ENCODE assay signal across 24 cellular contexts in genomic region chr6:7193122-7193521, GRCh38.
"Had no signal": no experiment of that assay in that cellular context is flagged by ENCODE, and none has a peak within 500 bp of the region (broad histone marks: within the 10 kb centered on the region; RNA-seq: fewer than 3 reads in every experiment).

No MANE protein-coding gene starts in this region.

- H3K27me3 ChIP-seq: breast epithelium had no signal

- H3K36me3 ChIP-seq: breast epithelium had no signal

- H3K27ac ChIP-seq: breast epithelium, KMS-11, PC-9 had no signal

- H3K4me3 ChIP-seq: breast epithelium, PC-9 had no signal

- H3K9me3 Mint-ChIP-seq: activated naive CD8-positive, alpha-beta T cell treated with anti-CD3 and anti-CD28 coated beads, Interleukin-2, amount 10 ng/mL, durations not matched to agents 7 days and 5 days; IgD-negative memory B cell; T-helper 1 cell treated with Interleukin-12 subunit alpha and Interleukin-12 subunit beta and Interleukin-4 antibody, amounts not matched to agents 30 μg/mL and 1 μg/mL, for 36 hours; WTC11 had no signal

- DNase-seq: activated CD4-positive, alpha-beta T cell treated with anti-CD3 and anti-CD28 coated beads for 48 hours; activated CD4-positive, alpha-beta T cell treated with anti-CD3 and anti-CD28 coated beads, Interleukin-2, amount 50 U/mL, for 4 hours; activated CD4-positive, CD25-positive, alpha-beta regulatory T cell treated with anti-CD3 and anti-CD28 coated beads, Interleukin-2, amount 50 U/mL, for 72 hours; activated CD8-positive, alpha-beta memory T cell treated with anti-CD3 and anti-CD28 coated beads, Interleukin-2, amount 50 U/mL, for 48 hours; activated CD8-positive, alpha-beta T cell treated with anti-CD3 and anti-CD28 coated beads, Interleukin-2, amount 10 ng/mL, durations not matched to agents 7 days and 5 days; activated naive CD4-positive, alpha-beta T cell treated with anti-CD3 and anti-CD28 coated beads, Interleukin-2, amount 50 U/mL, for 16 hours; activated naive CD8-positive, alpha-beta T cell treated with anti-CD3 and anti-CD28 coated beads, Interleukin-2, amount 10 ng/mL, durations not matched to agents 7 days and 5 days; activated T-cell treated with anti-CD3 and anti-CD28 coated beads, Interleukin-2, amount 50 U/mL, for 1 hour; aorta; MV-4-11; NCI-H1105; NCI-H1436; NCI-H1694 treated with DMSO at 0.1 percent for 48 hours; NCI-H2029 treated with DMSO at 0.1 percent for 48 hours; NCI-H345; NCI-H510A treated with DMSO at 0.1 percent for 48 hours; PC-9; SHP77 treated with DMSO at 0.1 percent for 48 hours; T-helper 9 cell had no signal

- H3K9me3 ChIP-seq: breast epithelium had no signal

- H3K4me3 Mint-ChIP-seq: activated CD8-positive, alpha-beta T cell treated with anti-CD3 and anti-CD28 coated beads, Interleukin-2, amount 10 ng/mL, durations not matched to agents 7 days and 5 days; activated naive CD8-positive, alpha-beta T cell treated with anti-CD3 and anti-CD28 coated beads, Interleukin-2, amount 10 ng/mL, durations not matched to agents 7 days and 5 days; IgD-negative memory B cell; T-helper 1 cell treated with Interleukin-12 subunit alpha and Interleukin-12 subunit beta and Interleukin-4 antibody, amounts not matched to agents 30 μg/mL and 1 μg/mL, for 36 hours; WTC11 had no signal

- H3K27me3 Mint-ChIP-seq: activated naive CD8-positive, alpha-beta T cell treated with anti-CD3 and anti-CD28 coated beads, Interleukin-2, amount 10 ng/mL, durations not matched to agents 7 days and 5 days; IgD-negative memory B cell had no signal

- ATAC-seq: activated CD8-positive, alpha-beta T cell treated with anti-CD3 and anti-CD28 coated beads, Interleukin-2, amount 10 ng/mL, durations not matched to agents 7 days and 5 days; WTC11 had no signal

- H3K27ac Mint-ChIP-seq: activated CD8-positive, alpha-beta T cell treated with anti-CD3 and anti-CD28 coated beads, Interleukin-2, amount 10 ng/mL, durations not matched to agents 7 days and 5 days; activated naive CD8-positive, alpha-beta T cell treated with anti-CD3 and anti-CD28 coated beads, Interleukin-2, amount 10 ng/mL, durations not matched to agents 7 days and 5 days; T-helper 1 cell treated with Interleukin-12 subunit alpha and Interleukin-12 subunit beta and Interleukin-4 antibody, amounts not matched to agents 30 μg/mL and 1 μg/mL, for 36 hours; WTC11 had no signal
